Comparison of ENCODE assay signal across 18 cellular contexts in genomic region chr10:132889556-132889955, GRCh38. TPM values are rescaled to one million over a fixed set of nuclear protein-coding genes. Genes with fewer than 3 reads are reported as not detected.
DNase-seq lines count a peak whose midpoint lies in the region; ATAC-seq and TF ChIP-seq lines count a peak whose summit lies in the region.
"Had no signal": no experiment of that assay in that cellular context is flagged by ENCODE, and none has a peak within 500 bp of the region (broad histone marks: within the 10 kb centered on the region; RNA-seq: fewer than 3 reads in every experiment).

No MANE protein-coding gene starts in this region.

- no peak overlapping the region for H3K27ac ChIP-seq in RWPE2 (ENCODE audit: poor library complexity, severe bottlenecking)
- H3K27ac ChIP-seq in tibial artery, result no peak overlapping the region
- H3K27ac ChIP-seq: KMS-11 had no signal

- H3K4me3 ChIP-seq in RWPE2 (ENCODE audit: severe bottlenecking), result no peak overlapping the region
- no peak overlapping the region for H3K4me3 ChIP-seq in tibial artery

- H3K4me3 Mint-ChIP-seq in mesothelial cell of epicardium, result no peak overlapping the region

- no peak overlapping the region for H3K27ac Mint-ChIP-seq in mesothelial cell of epicardium

- H3K36me3 Mint-ChIP-seq in mesothelial cell of epicardium, result no peaks in the 10 kb centered on the region

- H3K4me1 Mint-ChIP-seq in mesothelial cell of epicardium, result peaks cover 39% of the 10 kb centered on the region

- no peaks in the 10 kb centered on the region for H3K9me3 Mint-ChIP-seq in mesothelial cell of epicardium

- peaks cover 24% of the 10 kb centered on the region for H3K27me3 Mint-ChIP-seq in mesothelial cell of epicardium (ENCODE audit: low read depth)

- H3K36me3 ChIP-seq in RWPE2 (ENCODE audit: low read depth), result no peaks in the 10 kb centered on the region
- H3K36me3 ChIP-seq in tibial artery, result no peaks in the 10 kb centered on the region

- no peaks in the 10 kb centered on the region for H3K9me3 ChIP-seq in RWPE2 (ENCODE audit: severe bottlenecking)
- no peaks in the 10 kb centered on the region for H3K9me3 ChIP-seq in tibial artery

- TF ChIP-seq CTCF in RWPE2 (IDR thresholded peaks at IDR 0.05; ENCODE audit: poor library complexity, severe bottlenecking), result no peak
- TF ChIP-seq CTCF in mesothelial cell of epicardium (IDR thresholded peaks at IDR 0.05; ENCODE audit: unreplicated experiment), result no peak
- no peak for TF ChIP-seq CTCF in tibial artery (IDR thresholded peaks at IDR 0.05)

- DNase-seq in activated effector memory CD4-positive, alpha-beta T cell treated with anti-CD3 and anti-CD28 coated beads, Interleukin-2, amount 50 U/mL, for 16 hours, result peak; percentile 43
- DNase-seq in activated effector memory CD4-positive, alpha-beta T cell treated with Interleukin-2 at 50 U/mL for 16 hours, result no peak
- peak; percentile 29 for DNase-seq in RWPE2 (ENCODE audit: low spot score)
- DNase-seq in mesothelial cell of epicardium (ENCODE audit: low spot score in 2 of 2, unreplicated experiment in 2 of 2), result peak; percentile 10 to 31
- DNase-seq in tibial artery, result peak; percentile 18 to 51
- no peak for DNase-seq in T-helper 1 cell
- no peak for DNase-seq in activated CD8-positive, alpha-beta memory T cell treated with anti-CD3 and anti-CD28 coated beads, Interleukin-2, amount 50 U/mL, for 4 hours
- DNase-seq: 8988T, DMS 273 treated with DMSO at 0.1 percent for 48 hours, DND-41, NCI-H1417, NCI-H2029, NCI-H2171, NCI-H526, PC-3, RPMI8226 had no signal

- H3K4me1 ChIP-seq in RWPE2 (ENCODE audit: insufficient read depth, poor library complexity, severe bottlenecking) (no peaks in the 10 kb centered on the region), tibial artery (no peaks in the 10 kb centered on the region)

- ATAC-seq in RWPE2 (ENCODE audit: low read depth) (no peak), esophagus mucosa (no peak)
- ATAC-seq: PC-3 had no signal

- H3K27me3 ChIP-seq in RWPE2 (ENCODE audit: insufficient read depth, poor library complexity, severe bottlenecking) (peaks cover 19% of the 10 kb centered on the region), tibial artery (peaks cover 0 to 48% of the 10 kb centered on the region in 2 donors)

- intact Hi-C loops in tibial artery (cut with DNase I; ENCODE audit: low total_unique reads), result no loop called here

RNA-seq across cellular contexts. Expression of gene CFAP46, which starts 52.8 kb away (rescaled TPM):
- total RNA-seq in mesothelial cell of epicardium, result 3.1 to 4.1 TPM (median 3.2 TPM) in 3 replicates
- 0.64 TPM for total RNA-seq in esophagus mucosa

Comparison
In these comparisons a context has a peak if more than half of its experiments do, and no peak if none do; other contexts are left out.
1. DNase-seq: peak in activated effector memory CD4-positive, alpha-beta T cell treated with anti-CD3 and anti-CD28 coated beads, Interleukin-2, amount 50 U/mL, for 16 hours (single experiment), RWPE2 (single experiment), mesothelial cell of epicardium (2 of 2) and tibial artery (2 of 2); none in activated effector memory CD4-positive, alpha-beta T cell treated with Interleukin-2 at 50 U/mL for 16 hours (single experiment), T-helper 1 cell (0 of 5) and activated CD8-positive, alpha-beta memory T cell treated with anti-CD3 and anti-CD28 coated beads, Interleukin-2, amount 50 U/mL, for 4 hours (single experiment).